14 cellular contexts compared by ENCODE assay signal in the genomic region with DNA sequence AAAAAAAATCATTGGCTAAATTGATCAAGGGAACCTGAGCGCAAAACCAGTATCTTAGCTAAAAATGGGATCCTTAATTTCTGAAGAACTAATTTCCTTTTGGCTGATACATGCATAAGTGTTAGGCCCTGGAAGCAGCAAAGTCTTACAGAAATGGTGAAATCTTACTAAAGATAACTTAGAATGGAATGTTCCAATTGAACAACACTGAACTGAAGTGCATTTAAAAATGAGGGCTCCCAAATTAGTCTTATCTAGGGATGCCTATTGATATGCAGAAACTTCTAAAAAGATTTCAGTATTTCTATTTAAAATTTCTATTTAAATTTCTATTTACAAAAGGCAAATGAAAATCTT.
DNase-seq lines count a peak whose midpoint lies in the region; TF ChIP-seq lines count a peak whose summit lies in the region.
"Had no signal": no experiment of that assay in that cellular context is flagged by ENCODE, and none has a peak within 500 bp of the region (broad histone marks: within the 10 kb centered on the region; RNA-seq: fewer than 3 reads in every experiment).

No MANE protein-coding gene starts in this region.

- peaks cover 6% of the 10 kb centered on the region for H3K9me3 ChIP-seq in adipocyte (ENCODE audit: control insufficient read depth, low read length)
- H3K9me3 ChIP-seq in mesenchymal stem cell (ENCODE audit: control insufficient read depth, low read length) = no peaks in the 10 kb centered on the region
- no peaks in the 10 kb centered on the region for H3K9me3 ChIP-seq in suprapubic skin
- H3K9me3 ChIP-seq: A549, HAP-1 had no signal

- no peak for TF ChIP-seq EP300 in suprapubic skin (IDR thresholded peaks at IDR 0.05)

- H3K18ac ChIP-seq in mesenchymal stem cell (ENCODE audit: low read depth in 1 of 2, low read length in 2 of 2) = no peak overlapping the region

- H3K27me3 ChIP-seq in adipocyte (replicated peaks; ENCODE audit: control insufficient read depth, insufficient read depth, low read length) (no peaks in the 10 kb centered on the region), mesenchymal stem cell (ENCODE audit: control insufficient read depth in 1 of 2, insufficient read depth in 1 of 2, low read length in 2 of 2) (no peaks in the 10 kb centered on the region), suprapubic skin (no peaks in the 10 kb centered on the region)

- H3K4me1 ChIP-seq in adipocyte (ENCODE audit: control insufficient read depth, insufficient read depth, low read length) (peaks cover 36% of the 10 kb centered on the region), mesenchymal stem cell (ENCODE audit: control insufficient read depth, insufficient read depth, low read depth, low read length) (no peaks in the 10 kb centered on the region), suprapubic skin (no peaks in the 10 kb centered on the region)
- H3K4me1 ChIP-seq: A549, Caco-2 had no signal

- H3K27ac ChIP-seq in mesenchymal stem cell (ENCODE audit: low read length, poor library complexity, severe bottlenecking) = no peak overlapping the region
- peak overlapping the region; percentile 46 for H3K27ac ChIP-seq in suprapubic skin
- H3K27ac ChIP-seq: A549, C4-2B, GM23248 had no signal

- peak overlapping the region; percentile 83 for H3K9ac ChIP-seq in adipocyte (ENCODE audit: low read length)
- H3K9ac ChIP-seq in mesenchymal stem cell (ENCODE audit: low read length) = peak overlapping the region; percentile 72
- H3K9ac ChIP-seq: GM23248 had no signal

- no peak overlapping the region for H2BK12ac ChIP-seq in mesenchymal stem cell (ENCODE audit: low read length in 2 of 2)

- DNase-seq in adipocyte (ENCODE audit: low read depth) (peak; percentile 36), fibroblast of gingiva (ENCODE audit: low read depth) (peak; percentile 15), mesenchymal stem cell (no peak), suprapubic skin (ENCODE audit: low spot score in 2 of 2) (no peak), NCI-H1417 treated with DMSO at 0.1 percent for 48 hours (lab: John Stamatoyannopoulos, UW) (no peak), OCI-M1 (lab: John Stamatoyannopoulos, UW) (no peak), OCI-M2 (lab: John Stamatoyannopoulos, UW; ENCODE audit: unreplicated experiment) (no peak)
- DNase-seq: AML-193; Caco-2; CD4-positive, alpha-beta T cell had no signal

- TF ChIP-seq POLR2A in suprapubic skin (IDR thresholded peaks at IDR 0.05) = no peak

- H2AK5ac ChIP-seq in mesenchymal stem cell (ENCODE audit: low read length, severe bottlenecking) = no peak overlapping the region

- no peak overlapping the region for H2BK120ac ChIP-seq in mesenchymal stem cell (ENCODE audit: low read depth, low read length)

- 100% methylated on average over 1 of the region's 1 CpG for WGBS in mesenchymal stem cell
- 88% methylated on average over 1 of the region's 1 CpG for WGBS in suprapubic skin

- H4K91ac ChIP-seq in mesenchymal stem cell (ENCODE audit: low read length) = no peak overlapping the region

- no peak overlapping the region for H3K4me2 ChIP-seq in mesenchymal stem cell (ENCODE audit: low read length, poor library complexity, severe bottlenecking)
- H3K4me2 ChIP-seq: A549 had no signal

- H3K4me3 ChIP-seq in adipocyte (ENCODE audit: low read length) (peak overlapping the region; percentile 69), mesenchymal stem cell (ENCODE audit: insufficient read depth in 1 of 2, low read depth in 1 of 2, low read length in 2 of 2) (no peak overlapping the region), suprapubic skin (no peak overlapping the region)
- H3K4me3 ChIP-seq: A549, GM23248, HAP-1 had no signal

- peaks cover 3% of the 10 kb centered on the region for H3K36me3 ChIP-seq in adipocyte (ENCODE audit: control insufficient read depth, insufficient read depth, low read length, severe bottlenecking)
- no peaks in the 10 kb centered on the region for H3K36me3 ChIP-seq in mesenchymal stem cell (ENCODE audit: control insufficient read depth in 1 of 2, insufficient read depth in 2 of 2, low read depth in 1 of 2, low read length in 2 of 2)
- no peaks in the 10 kb centered on the region for H3K36me3 ChIP-seq in suprapubic skin
- H3K36me3 ChIP-seq: HAP-1 had no signal

- no peak overlapping the region for H2BK15ac ChIP-seq in mesenchymal stem cell (ENCODE audit: low read depth, poor library complexity, severe bottlenecking)

- no peak overlapping the region for H2AFZ ChIP-seq in mesenchymal stem cell (ENCODE audit: low read depth, low read length)
- H2AFZ ChIP-seq: GM23248 had no signal

- no peak overlapping the region for H3K4ac ChIP-seq in mesenchymal stem cell (ENCODE audit: low read depth in 1 of 2, low read length in 2 of 2)

- no peak overlapping the region for H2BK5ac ChIP-seq in mesenchymal stem cell (ENCODE audit: low read depth, low read length, poor library complexity, severe bottlenecking)

- H4K8ac ChIP-seq in mesenchymal stem cell (ENCODE audit: low read length) = no peak overlapping the region

- no peaks in the 10 kb centered on the region for H3K79me1 ChIP-seq in mesenchymal stem cell (replicated peaks; ENCODE audit: low read length, poor library complexity, severe bottlenecking)

- no peak for TF ChIP-seq CTCF in suprapubic skin (IDR thresholded peaks at IDR 0.05)

- no peak overlapping the region for H3K23ac ChIP-seq in mesenchymal stem cell (ENCODE audit: low read length in 2 of 2)

- no peak overlapping the region for H3K14ac ChIP-seq in mesenchymal stem cell (ENCODE audit: low read length in 2 of 2)

Comparison
In these comparisons a context has a peak if more than half of its experiments do, and no peak if none do; other contexts are left out.
1. DNase-seq: peak in adipocyte (single experiment) and fibroblast of gingiva (single experiment); none in mesenchymal stem cell (single experiment), suprapubic skin (0 of 2), NCI-H1417 treated with DMSO at 0.1 percent for 48 hours (single experiment), OCI-M1 (single experiment) and OCI-M2 (single experiment).